Comparison of ENCODE assay signal across 24 cellular contexts in genomic region chr3:78004578-78004977, GRCh38.
"Had no signal": no experiment of that assay in that cellular context is flagged by ENCODE, and none has a peak within 500 bp of the region (broad histone marks: within the 10 kb centered on the region; RNA-seq: fewer than 3 reads in every experiment).

No MANE protein-coding gene starts in this region.

- DNase-seq: cerebellar nuclear complex; effector memory CD8-positive, alpha-beta T cell; foreskin keratinocyte; head of caudate nucleus; left ventricle myocardium inferior; lower lobe of right lung; mesendoderm; naive B cell; posterior cingulate gyrus; spleen; stimulated activated CD4-positive, alpha-beta T cell treated with anti-CD3 and anti-CD28 coated beads, Interleukin-15, amount 100 ng/mL, for 24 hours; stimulated activated CD4-positive, alpha-beta T cell treated with anti-CD3 and anti-CD28 coated beads, Interleukin-1b, Interleukin-23, amount 100 ng/mL, for 48 hours; stimulated activated CD4-positive, alpha-beta T cell treated with anti-CD3 and anti-CD28 coated beads, Interleukin-4, amount 100 ng/mL, for 24 hours; upper lobe of right lung had no signal

- H3K4me3 Mint-ChIP-seq: dendritic cell treated with granulocyte-macrophage colony-stimulating factor and Interleukin-4, amounts not matched to agents 40 ng/mL and 50 ng/mL, for 4 days; effector memory CD8-positive, alpha-beta T cell; naive B cell; stimulated activated memory B cell treated with anti-CD40 and anti-IgM and Interleukin-4, amounts not matched to agents 10 μg/mL and 1 μg/mL and 100 μg/mL, for 72 hours; stimulated activated naive CD8-positive, alpha-beta T cell treated with anti-CD3 and anti-CD28 coated beads, Interleukin-15, Interleukin-2, amounts not matched to agents 100 ng/mL and 50 ng/mL, for 24 hours had no signal

- H3K27ac Mint-ChIP-seq: dendritic cell treated with granulocyte-macrophage colony-stimulating factor and Interleukin-4, amounts not matched to agents 40 ng/mL and 50 ng/mL, for 4 days; effector memory CD8-positive, alpha-beta T cell; naive B cell; stimulated activated memory B cell treated with anti-CD40 and anti-IgM and Interleukin-4, amounts not matched to agents 10 μg/mL and 1 μg/mL and 100 μg/mL, for 72 hours; stimulated activated naive CD8-positive, alpha-beta T cell treated with anti-CD3 and anti-CD28 coated beads, Interleukin-15, Interleukin-2, amounts not matched to agents 100 ng/mL and 50 ng/mL, for 24 hours had no signal

- H3K4me3 ChIP-seq: hepatocyte, left ventricle myocardium inferior, lower lobe of right lung, spleen, tibial nerve, upper lobe of right lung, vagina had no signal

- ATAC-seq: effector memory CD8-positive, alpha-beta T cell; foreskin keratinocyte; lower lobe of right lung; sciatic nerve; stimulated activated memory B cell treated with anti-CD40 and anti-IgM and Interleukin-4, amounts not matched to agents 10 μg/mL and 1 μg/mL and 100 μg/mL, for 72 hours; upper lobe of right lung had no signal

- H3K9me3 ChIP-seq: lower lobe of right lung, neutrophil, upper lobe of right lung had no signal

- H3K36me3 Mint-ChIP-seq: naive B cell; stimulated activated memory B cell treated with anti-CD40 and anti-IgM and Interleukin-4, amounts not matched to agents 10 μg/mL and 1 μg/mL and 100 μg/mL, for 72 hours had no signal

- H3K4me2 ChIP-seq: hepatocyte had no signal

- FAIRE-seq: colon had no signal

- H3K4me1 ChIP-seq: foreskin keratinocyte, left ventricle myocardium inferior, lower lobe of right lung, spleen, tibial nerve, upper lobe of right lung, vagina had no signal

- H3K4me1 Mint-ChIP-seq: naive B cell; stimulated activated memory B cell treated with anti-CD40 and anti-IgM and Interleukin-4, amounts not matched to agents 10 μg/mL and 1 μg/mL and 100 μg/mL, for 72 hours had no signal

- H3K27me3 Mint-ChIP-seq: dendritic cell treated with granulocyte-macrophage colony-stimulating factor and Interleukin-4, amounts not matched to agents 40 ng/mL and 50 ng/mL, for 4 days; effector memory CD8-positive, alpha-beta T cell; naive B cell; stimulated activated memory B cell treated with anti-CD40 and anti-IgM and Interleukin-4, amounts not matched to agents 10 μg/mL and 1 μg/mL and 100 μg/mL, for 72 hours; stimulated activated naive CD8-positive, alpha-beta T cell treated with anti-CD3 and anti-CD28 coated beads, Interleukin-15, Interleukin-2, amounts not matched to agents 100 ng/mL and 50 ng/mL, for 24 hours had no signal

- H3K27ac ChIP-seq: epithelial cell of prostate, foreskin keratinocyte, hepatocyte, left ventricle myocardium inferior, lower lobe of right lung, neutrophil, spleen, tibial nerve, upper lobe of right lung, vagina had no signal
